Comparison of ENCODE assay signal across 8 cellular contexts in the genomic region with DNA sequence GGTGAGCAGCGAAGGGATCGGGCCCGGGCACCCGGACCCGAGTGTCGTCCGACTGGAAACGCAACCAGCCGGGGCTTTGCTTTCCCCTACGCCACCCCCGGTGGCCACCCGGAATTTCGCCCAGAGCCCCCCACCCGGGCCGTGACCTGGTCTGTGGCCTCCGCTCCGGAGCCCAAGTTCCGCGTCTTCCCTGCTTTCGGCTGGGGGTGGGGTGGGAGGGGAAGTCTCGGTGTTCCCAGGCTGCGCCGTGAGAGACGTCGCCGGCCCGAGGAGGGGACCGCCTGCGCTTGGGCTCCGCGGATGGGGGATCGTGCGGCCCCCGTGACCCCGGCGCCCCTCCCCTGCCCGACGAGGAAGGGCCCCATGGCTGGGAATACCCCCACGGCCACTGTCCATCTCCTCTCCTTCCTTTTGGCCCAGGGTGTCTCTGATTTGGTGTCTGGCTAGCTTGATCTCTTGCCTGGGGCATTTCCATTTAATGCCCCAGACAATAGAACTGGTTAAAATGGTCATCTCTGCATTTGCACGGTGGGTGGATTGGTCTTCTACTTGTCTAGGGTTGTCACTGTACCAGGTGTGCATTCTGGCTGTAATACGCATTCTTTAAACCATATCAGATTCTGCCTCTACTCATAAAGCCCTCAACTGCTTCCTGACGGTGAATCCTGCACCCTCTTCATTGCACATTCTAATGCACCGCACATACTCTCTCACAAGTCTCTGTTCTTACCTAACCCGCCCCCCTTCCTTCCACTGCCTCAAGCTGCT. TPM values are rescaled to one million over a fixed set of nuclear protein-coding genes. Genes with fewer than 3 reads are reported as not detected.
DNase-seq lines count a peak whose midpoint lies in the region; ATAC-seq and TF ChIP-seq lines count a peak whose summit lies in the region.

No MANE protein-coding gene starts in this region.

- peak overlapping the region; percentile 80 for H3K9ac ChIP-seq in KMS-11

- intact Hi-C loops in esophagus squamous epithelium (cut with DNase I) (loop anchor here (5.0 kb wide), 1 partner anchor 164 kb away; a partner anchor contains a TSS), mucosa of descending colon (cut with DNase I, micrococcal nuclease) (loop anchor here (5.0 kb wide), 1 partner anchor 174 kb away; no protein-coding TSS in a partner anchor)

- TF ChIP-seq CTCF in 22Rv1 (IDR thresholded peaks at IDR 0.05) = no peak
- TF ChIP-seq CTCF in KMS-11 (conservative IDR thresholded peaks at IDR 0.05; ENCODE audit: low read depth, low read length) = no peak
- TF ChIP-seq CTCF in WERI-Rb-1 (IDR thresholded peaks at IDR 0.05; ENCODE audit: low read depth, low read length) = no peak
- no peak for TF ChIP-seq CTCF in esophagus squamous epithelium (IDR thresholded peaks at IDR 0.05)
- no peak for TF ChIP-seq CTCF in mucosa of descending colon (IDR thresholded peaks at IDR 0.05)

- H3K4me3 ChIP-seq in KMS-11 (IDR thresholded peaks at IDR 0.05; ENCODE audit: insufficient read depth, low read depth, low read length) = no peak overlapping the region
- H3K4me3 ChIP-seq in WERI-Rb-1 (ENCODE audit: low read depth, low read length) = peak overlapping the region; percentile 92
- peak overlapping the region; percentile 61 to 92 (median 81) for H3K4me3 ChIP-seq in esophagus squamous epithelium
- peak overlapping the region; percentile 88 for H3K4me3 ChIP-seq in mucosa of descending colon
- peak overlapping the region; percentile 73 for H3K4me3 ChIP-seq in urinary bladder (ENCODE audit: low read depth, low read length)

- 0 to 1% methylated on average over 5 to 6 of the region's 44 CpGs for WGBS in esophagus squamous epithelium, 2 donors
- WGBS in urinary bladder = 1% methylated on average over 44 of the region's 44 CpGs

- H3K4me1 ChIP-seq in KMS-11 (ENCODE audit: low read depth, poor library complexity, severe bottlenecking) (peaks cover 18% of the 10 kb centered on the region), esophagus squamous epithelium (peaks cover 11 to 48% (median 15%) of the 10 kb centered on the region in 3 donors), mucosa of descending colon (ENCODE audit: low read depth) (peaks cover 20% of the 10 kb centered on the region), urinary bladder (ENCODE audit: insufficient read depth) (no peaks in the 10 kb centered on the region)

- H3K9me3 ChIP-seq in WERI-Rb-1 (ENCODE audit: severe bottlenecking) (no peaks in the 10 kb centered on the region), esophagus squamous epithelium (no peaks in the 10 kb centered on the region), mucosa of descending colon (no peaks in the 10 kb centered on the region)

- H3K79me2 ChIP-seq in KMS-11 (ENCODE audit: insufficient read depth, low read depth) = peaks cover 38% of the 10 kb centered on the region; the same call in 1 of the 2 replicates

- H2AFZ ChIP-seq in KMS-11 (ENCODE audit: low read depth) = peak overlapping the region; percentile 59

- peak overlapping the region; percentile 85 for H3K27ac ChIP-seq in 22Rv1
- H3K27ac ChIP-seq in KMS-11 = peak overlapping the region; percentile 67
- peak overlapping the region; percentile 89 for H3K27ac ChIP-seq in WERI-Rb-1
- peak overlapping the region; percentile 90 to 98 (median 94) for H3K27ac ChIP-seq in esophagus squamous epithelium
- H3K27ac ChIP-seq in urinary bladder (ENCODE audit: low read depth) = peak overlapping the region; percentile 93

- DNase-seq in GF-D8 (lab: John Stamatoyannopoulos, UW) (peak; percentile 60), WERI-Rb-1 (no peak), esophagus squamous epithelium (lab: John Stamatoyannopoulos, UW) (no peak), mucosa of descending colon (peak in 2 of 3 donors; percentile 42 to 71), NCI-H524 treated with DMSO at 0.1 percent for 48 hours (lab: John Stamatoyannopoulos, UW) (no peak)

- TF ChIP-seq POLR2A in esophagus squamous epithelium (IDR thresholded peaks at IDR 0.05) = no peak

- H3K27me3 ChIP-seq in KMS-11 (ENCODE audit: insufficient read depth, low read depth) (no peaks in the 10 kb centered on the region), WERI-Rb-1 (ENCODE audit: insufficient read depth, low read depth, severe bottlenecking) (no peaks in the 10 kb centered on the region), esophagus squamous epithelium (no peaks in the 10 kb centered on the region)

- H3K36me3 ChIP-seq in KMS-11 (ENCODE audit: insufficient read depth) (no peaks in the 10 kb centered on the region), WERI-Rb-1 (no peaks in the 10 kb centered on the region), esophagus squamous epithelium (no peaks in the 10 kb centered on the region), mucosa of descending colon (ENCODE audit: low read depth) (no peaks in the 10 kb centered on the region), urinary bladder (ENCODE audit: insufficient read depth) (no peaks in the 10 kb centered on the region)

- 0 out of 2 replicates have a peak, but pooled peaks cover 2% of the 10 kb centered on the region for H4K20me1 ChIP-seq in KMS-11 (ENCODE audit: insufficient read depth)

- H3K4me2 ChIP-seq in KMS-11 = peak overlapping the region; percentile 77

- peak; percentile 45 for ATAC-seq in mucosa of descending colon

RNA-seq across cellular contexts. Expression of a gene that starts 0.8 kb away (rescaled TPM):
- total RNA-seq in esophagus squamous epithelium (10 to 100 TPM in 1 of 4 donors, 1 to 10 TPM in 3; 6.1 to 24.3 (median 9.5) TPM), mucosa of descending colon (10 to 100 TPM; 22.0 to 23.0 (median 22.7) TPM), urinary bladder (14.2 TPM)
- polyA plus RNA-seq in urinary bladder = 10.4 TPM

Comparison
In these comparisons a context has a peak if more than half of its experiments do, and no peak if none do; other contexts are left out.
1. DNase-seq: peak in GF-D8 (single experiment) and mucosa of descending colon (2 of 3); none in WERI-Rb-1 (single experiment), esophagus squamous epithelium (single experiment) and NCI-H524 treated with DMSO at 0.1 percent for 48 hours (single experiment).
2. Peak in every context shown above with its lines, with median percentiles within 50 percentile points of each other: H3K27ac ChIP-seq.